19 cellular contexts compared by ENCODE assay signal in genomic region chr19:6680141-6680540, GRCh38. TPM values are rescaled to one million over a fixed set of nuclear protein-coding genes. Genes with fewer than 3 reads are reported as not detected.
DNase-seq lines count a peak whose midpoint lies in the region; ATAC-seq, FAIRE-seq and TF ChIP-seq lines count a peak whose summit lies in the region.
"Had no signal": no experiment of that assay in that cellular context is flagged by ENCODE, and none has a peak within 500 bp of the region (broad histone marks: within the 10 kb centered on the region; RNA-seq: fewer than 3 reads in every experiment).

No MANE protein-coding gene starts in this region.

- no peak overlapping the region for H3K4me3 Mint-ChIP-seq in activated naive CD4-positive, alpha-beta T cell treated with anti-CD3 and anti-CD28 coated beads, Interleukin-2, amount 50 U/mL, for 24 hours

- no TSS peak for BruUV-seq in K562 (replicated peaks; lab: Mats Ljungman, UMichigan)

- no peaks in the 10 kb centered on the region for H3K9me1 ChIP-seq in K562 (ENCODE audit: control insufficient read depth, insufficient read depth, low read length)

- peaks cover 49% of the 10 kb centered on the region for H3K4me1 Mint-ChIP-seq in activated naive CD4-positive, alpha-beta T cell treated with anti-CD3 and anti-CD28 coated beads, Interleukin-2, amount 50 U/mL, for 24 hours

- no peak for TF ChIP-seq CTCF in K562 (IDR thresholded peaks at IDR 0.05 in 2 of 3, conservative IDR thresholded peaks at IDR 0.05 in 1 of 3; ENCODE audit: insufficient read depth in 2 of 3, low read depth in 1 of 3, low read length in 3 of 3)
- TF ChIP-seq CTCF in spleen (IDR thresholded peaks at IDR 0.05 in 8 of 11, conservative IDR thresholded peaks at IDR 0.05 in 3 of 11), result no peak
- no peak for TF ChIP-seq CTCF in prostate gland (IDR thresholded peaks at IDR 0.05)

- H3K36me3 Mint-ChIP-seq in activated naive CD4-positive, alpha-beta T cell treated with anti-CD3 and anti-CD28 coated beads, Interleukin-2, amount 50 U/mL, for 24 hours, result no peaks in the 10 kb centered on the region
- H3K36me3 Mint-ChIP-seq in activated naive CD4-positive, alpha-beta T cell treated with anti-CD3 and anti-CD28 coated beads, Interleukin-2, amount 50 U/mL, for 72 hours, result peaks cover 0 to 21% of the 10 kb centered on the region in 2 donors

- WGBS in K562 (ENCODE audit: insufficient coverage, low coverage, missing lambda C conversion rate), result 58% methylated on average over 1 of the region's 1 CpG
- WGBS in spleen, 5 donors, result 92 to 100% (median 93%) methylated on average over 1 of the region's 1 CpG
- 93% methylated on average over 1 of the region's 1 CpG for WGBS in prostate gland

- CTCF ChIA-PET in K562 (lab: Yijun Ruan, JAX; ENCODE audit: low intra/inter-chr PET ratio), result no interaction called here

- H3K4me2 ChIP-seq in K562 (ENCODE audit: insufficient read depth, low read length), result no peak overlapping the region

- no peaks in the 10 kb centered on the region for H3K36me3 ChIP-seq in K562 (ENCODE audit: control insufficient read depth, insufficient read depth, low read length)
- no peaks in the 10 kb centered on the region for H3K36me3 ChIP-seq in spleen
- H3K36me3 ChIP-seq in prostate gland, result no peaks in the 10 kb centered on the region

- POLR2A ChIA-PET in K562 (lab: Yijun Ruan, JAX), result no interaction called here

- no peak for TF ChIP-seq POLR2A in K562 (conservative IDR thresholded peaks at IDR 0.05)
- no peak for TF ChIP-seq POLR2A in spleen (IDR thresholded peaks at IDR 0.05)
- no peak for TF ChIP-seq POLR2A in prostate gland (IDR thresholded peaks at IDR 0.05)

- no peak for TF ChIP-seq EP300 in K562 (IDR thresholded peaks at IDR 0.05; ENCODE audit: low read length)

- DNase-seq in activated naive CD4-positive, alpha-beta T cell treated with anti-CD3 and anti-CD28 coated beads, Interleukin-2, amount 50 U/mL, for 72 hours (ENCODE audit: low spot score in 2 of 2), result no peak
- DNase-seq in NCI-H2171 (lab: John Stamatoyannopoulos, UW) (peak; percentile 7), K562 (ENCODE audit: extremely low read depth in 1 of 4, low spot score in 3 of 4) (no peak), spleen (peak; percentile 22), prostate gland (ENCODE audit: low spot score) (no peak)
- DNase-seq: C1 segment of cervical spinal cord, COR-L47, IMR-90, NCI-H1048, NCI-H446, NCI-H748 treated with DMSO at 0.1 percent for 48 hours had no signal

- H4K20me1 ChIP-seq in K562 (replicated peaks; ENCODE audit: control insufficient read depth, insufficient read depth, low read length), result no peaks in the 10 kb centered on the region

- intact Hi-C loops in K562 (cut with micrococcal nuclease), result no loop called here
- intact Hi-C loops in spleen (cut with DNase I; ENCODE audit: low total_unique reads), result no loop called here
- intact Hi-C loops in prostate gland (cut with DNase I), result no loop called here

- no peaks in the 10 kb centered on the region for H3K27me3 Mint-ChIP-seq in activated naive CD4-positive, alpha-beta T cell treated with anti-CD3 and anti-CD28 coated beads, Interleukin-2, amount 50 U/mL, for 24 hours

- H3K4me1 ChIP-seq in K562 (replicated peaks in 1 of 2; ENCODE audit: control insufficient read depth in 2 of 2, insufficient read depth in 2 of 2, low read length in 2 of 2) (peaks cover 18 to 32% of the 10 kb centered on the region in 2 experiments), spleen (peaks cover 0 to 15% (median 4%) of the 10 kb centered on the region in 6 donors), prostate gland (replicated peaks) (no peaks in the 10 kb centered on the region)

- no peak overlapping the region for H3K9ac ChIP-seq in K562 (ENCODE audit: insufficient read depth in 1 of 2, low read depth in 2 of 2, low read length in 2 of 2)

- H3K27me3 ChIP-seq in K562 (ENCODE audit: control insufficient read depth in 2 of 2, insufficient read depth in 2 of 2, low read length in 2 of 2) (no peaks in the 10 kb centered on the region), spleen (replicated peaks in 1 of 7) (peaks cover 0 to under 1% (median 0%) of the 10 kb centered on the region in 7 donors), prostate gland (replicated peaks; ENCODE audit: insufficient read depth) (no peaks in the 10 kb centered on the region)

- peak overlapping the region; percentile 91 for H3K27ac Mint-ChIP-seq in activated naive CD4-positive, alpha-beta T cell treated with anti-CD3 and anti-CD28 coated beads, Interleukin-2, amount 50 U/mL, for 24 hours
- peak overlapping the region in 1 of 2 donors; percentile 77 for H3K27ac Mint-ChIP-seq in activated naive CD4-positive, alpha-beta T cell treated with anti-CD3 and anti-CD28 coated beads, Interleukin-2, amount 50 U/mL, for 72 hours

- no peak overlapping the region for H3K4me3 ChIP-seq in K562
- H3K4me3 ChIP-seq in spleen, result no peak overlapping the region
- H3K4me3 ChIP-seq in prostate gland, result no peak overlapping the region

- no peaks in the 10 kb centered on the region for H3K79me2 ChIP-seq in K562 (ENCODE audit: control insufficient read depth, insufficient read depth, low read length)

- no peaks in the 10 kb centered on the region for H3K9me3 Mint-ChIP-seq in activated naive CD4-positive, alpha-beta T cell treated with anti-CD3 and anti-CD28 coated beads, Interleukin-2, amount 50 U/mL, for 24 hours
- peaks cover 14 to 30% of the 10 kb centered on the region in 2 donors for H3K9me3 Mint-ChIP-seq in activated naive CD4-positive, alpha-beta T cell treated with anti-CD3 and anti-CD28 coated beads, Interleukin-2, amount 50 U/mL, for 72 hours

- in situ Hi-C loops in K562 (cut with MboI), result no loop called here

- no peak for ATAC-seq in activated naive CD4-positive, alpha-beta T cell treated with anti-CD3 and anti-CD28 coated beads, Interleukin-2, amount 50 U/mL, for 72 hours
- ATAC-seq in K562 (no peak), HG03439 (IDR thresholded peaks at IDR 0.05; ENCODE audit: unreplicated experiment) (no peak), GM19395 (IDR thresholded peaks at IDR 0.05; ENCODE audit: unreplicated experiment) (no peak)
- ATAC-seq: Panc1, Right ventricle myocardium inferior had no signal

- TF ChIP-seq RAD21 in K562 (CRISPR knock-in tag; conservative IDR thresholded peaks at IDR 0.05 in 1 of 2, IDR thresholded peaks at IDR 0.05 in 1 of 2), result no peak

- no peaks in the 10 kb centered on the region; the same call in none of the 2 replicates for H3K9me3 ChIP-seq in K562 (replicated peaks; ENCODE audit: control insufficient read depth, insufficient read depth, low read depth, low read length)
- peaks cover 0 to 6% (median 0%) of the 10 kb centered on the region in 8 donors for H3K9me3 ChIP-seq in spleen
- no peaks in the 10 kb centered on the region for H3K9me3 ChIP-seq in prostate gland

- no peak overlapping the region for H3K27ac ChIP-seq in K562 (ENCODE audit: extremely low read depth, low read depth, low read length)
- no peak overlapping the region for H3K27ac ChIP-seq in spleen
- H3K27ac ChIP-seq in prostate gland, result no peak overlapping the region

- H2AFZ ChIP-seq in K562 (ENCODE audit: low read depth, low read length), result no peak overlapping the region

- FAIRE-seq in K562 (lab: Jason Lieb, UNC), result no peak
- FAIRE-seq: A204.1, H54 had no signal

RNA-seq across cellular contexts. Expression of gene TNFSF14, which starts 10.2 kb away (rescaled TPM):
- 10 to 100 TPM; 24.9 to 25.3 TPM for total RNA-seq in activated naive CD4-positive, alpha-beta T cell treated with anti-CD3 and anti-CD28 coated beads, Interleukin-2, amount 50 U/mL, for 72 hours
- 0.26 and 0.42 TPM in 2 replicates for total RNA-seq in K562 (2011; cell fraction: chromatin; rRNA removed; ENCODE audit: low replicate concordance)
- 0.39 and 0.50 TPM in 2 replicates for total RNA-seq in K562 (2011; cell fraction: nucleolus; rRNA removed)
- total RNA-seq in K562 (2011; cell fraction: nucleoplasm; rRNA removed), result 0.15 and 0.76 TPM in 2 replicates
- total RNA-seq in K562 (2014; rRNA removed), result 0.08 TPM in 1 of 2 replicates, not detected in the other
- 0.04 and 0.06 TPM in 2 replicates for total RNA-seq in K562 (2014; rRNA removed; fragmentation: Illumina TruSeq; extraction: Trizol)
- 0.04 and 0.07 TPM in 2 replicates for total RNA-seq in K562 (2015; rRNA removed; fragmentation: Illumina TruSeq; extraction: Trizol)
- total RNA-seq in K562 (2021), result 0.20 and 0.42 TPM in 2 replicates
- 0.32 and 0.38 TPM in 2 replicates for polyA plus RNA-seq in K562 (2011; rRNA removed)
- polyA plus RNA-seq in K562 (2011; cell fraction: cytosol; rRNA removed), result 0.55 and 0.59 TPM in 2 replicates
- 0.27 and 0.34 TPM in 2 replicates for polyA plus RNA-seq in K562 (2011; cell fraction: nucleus; rRNA removed)
- polyA plus RNA-seq in K562 (2012), result 0.20 and 0.26 TPM in 2 replicates
- polyA plus RNA-seq in K562 (2014; fragmentation: Illumina TruSeq; extraction: Trizol), result 0.12 and 0.15 TPM in 2 replicates
- under 1 TPM; 0.01 to 0.04 TPM for polyA plus RNA-seq in K562 (2014; fragmentation: Nextera tagmentation; extraction: Ambion mirVana)
- not detected in 2 replicates for polyA plus RNA-seq in K562 (2014; rRNA removed)
- polyA minus RNA-seq in K562 (2011; rRNA and poly(A)+ RNA removed), result 0.74 and 0.87 TPM in 2 replicates
- 0.29 TPM in 1 of 2 replicates, not detected in the other for polyA minus RNA-seq in K562 (2011; cell fraction: cytosol; rRNA and poly(A)+ RNA removed)
- 0.11 and 0.13 TPM in 2 replicates for polyA minus RNA-seq in K562 (2011; cell fraction: nucleus; rRNA and poly(A)+ RNA removed)
- 10 to 100 TPM in 2 of 7 donors, 1 to 10 TPM in 5; 5.2 to 10.6 (median 8.2) TPM for total RNA-seq in spleen
- polyA plus RNA-seq in spleen, result 1 to 10 TPM in 2 of 3 donors, under 1 TPM in 1; 0.41 to 1.6 (median 1.1) TPM
- under 1 TPM; 0.34 to 0.55 TPM for total RNA-seq in prostate gland
- total RNA-seq: IMR-90, LHCN-M2 had no signal
- polyA plus RNA-seq: IMR-90 had no signal

RNA-seq across cellular contexts. Expression of gene C3, which starts 40.3 kb away (rescaled TPM):
- under 1 TPM; 0.54 to 0.84 TPM for total RNA-seq in activated naive CD4-positive, alpha-beta T cell treated with anti-CD3 and anti-CD28 coated beads, Interleukin-2, amount 50 U/mL, for 72 hours
- total RNA-seq in K562 (2011; cell fraction: chromatin; rRNA removed; ENCODE audit: low replicate concordance), result 19.5 and 33.3 TPM in 2 replicates
- 14.5 and 17.5 TPM in 2 replicates for total RNA-seq in K562 (2011; cell fraction: nucleolus; rRNA removed)
- 15.2 and 15.6 TPM in 2 replicates for total RNA-seq in K562 (2011; cell fraction: nucleoplasm; rRNA removed)
- total RNA-seq in K562 (2014; rRNA removed), result 0.59 and 2.0 TPM in 2 replicates
- total RNA-seq in K562 (2014; rRNA removed; fragmentation: Illumina TruSeq; extraction: Trizol), result 1.1 and 1.5 TPM in 2 replicates
- total RNA-seq in K562 (2015; rRNA removed; fragmentation: Illumina TruSeq; extraction: Trizol), result 2.1 and 2.2 TPM in 2 replicates
- 8.0 and 10.6 TPM in 2 replicates for total RNA-seq in K562 (2021)
- 9.1 and 40.9 TPM in 2 replicates for polyA plus RNA-seq in K562 (2011; rRNA removed)
- 9.2 and 36.7 TPM in 2 replicates for polyA plus RNA-seq in K562 (2011; cell fraction: cytosol; rRNA removed)
- 23.7 and 50.5 TPM in 2 replicates for polyA plus RNA-seq in K562 (2011; cell fraction: nucleus; rRNA removed)
- 7.4 and 20.1 TPM in 2 replicates for polyA plus RNA-seq in K562 (2012)
- polyA plus RNA-seq in K562 (2014; fragmentation: Illumina TruSeq; extraction: Trizol), result 2.4 and 4.3 TPM in 2 replicates
- polyA plus RNA-seq in K562 (2014; fragmentation: Nextera tagmentation; extraction: Ambion mirVana), result 1 to 10 TPM; 1.2 to 2.2 TPM
- 2.5 and 5.4 TPM in 2 replicates for polyA plus RNA-seq in K562 (2014; rRNA removed)
- polyA minus RNA-seq in K562 (2011; rRNA and poly(A)+ RNA removed), result 6.5 and 24.5 TPM in 2 replicates
- 23.9 and 64.6 TPM in 2 replicates for polyA minus RNA-seq in K562 (2011; cell fraction: cytosol; rRNA and poly(A)+ RNA removed)
- polyA minus RNA-seq in K562 (2011; cell fraction: nucleus; rRNA and poly(A)+ RNA removed), result 16.2 and 39.1 TPM in 2 replicates
- 10 to 100 TPM in 4 of 7 donors, 1 to 10 TPM in 3; 5.8 to 68.1 (median 19.7) TPM for total RNA-seq in spleen
- polyA plus RNA-seq in spleen, result 100 to 1,000 TPM in 1 of 3 donors, 10 to 100 TPM in 2; 31.0 to 182 (median 34.1) TPM
- total RNA-seq in prostate gland, result 100 to 1,000 TPM in 1 of 2 donors, 10 to 100 TPM in 1; 95.1 to 165 TPM
- total RNA-seq: IMR-90 had no signal

RNA-seq across cellular contexts. Expression of gene GPR108, which starts 57.2 kb away (rescaled TPM):
- total RNA-seq in activated naive CD4-positive, alpha-beta T cell treated with anti-CD3 and anti-CD28 coated beads, Interleukin-2, amount 50 U/mL, for 72 hours, result 10 to 100 TPM; 45.4 to 91.8 TPM
- total RNA-seq in K562 (2011; cell fraction: chromatin; rRNA removed; ENCODE audit: low replicate concordance), result 45.9 and 112 TPM in 2 replicates
- total RNA-seq in K562 (2011; cell fraction: nucleolus; rRNA removed), result 96.6 and 107 TPM in 2 replicates
- total RNA-seq in K562 (2011; cell fraction: nucleoplasm; rRNA removed), result 72.1 and 74.9 TPM in 2 replicates
- 23.8 and 33.5 TPM in 2 replicates for total RNA-seq in K562 (2014; rRNA removed)
- 12.3 and 16.4 TPM in 2 replicates for total RNA-seq in K562 (2014; rRNA removed; fragmentation: Illumina TruSeq; extraction: Trizol)
- 21.9 and 24.4 TPM in 2 replicates for total RNA-seq in K562 (2015; rRNA removed; fragmentation: Illumina TruSeq; extraction: Trizol)
- 31.1 and 33.1 TPM in 2 replicates for total RNA-seq in K562 (2021)
- polyA plus RNA-seq in K562 (2011; rRNA removed), result 29.8 and 46.5 TPM in 2 replicates
- polyA plus RNA-seq in K562 (2011; cell fraction: cytosol; rRNA removed), result 43.8 and 51.1 TPM in 2 replicates
- 180 and 195 TPM in 2 replicates for polyA plus RNA-seq in K562 (2011; cell fraction: nucleus; rRNA removed)
- polyA plus RNA-seq in K562 (2012), result 29.9 and 65.7 TPM in 2 replicates
- 32.3 and 33.2 TPM in 2 replicates for polyA plus RNA-seq in K562 (2014; fragmentation: Illumina TruSeq; extraction: Trizol)
- polyA plus RNA-seq in K562 (2014; fragmentation: Nextera tagmentation; extraction: Ambion mirVana), result 1 to 10 TPM; 2.4 to 6.1 TPM
- polyA plus RNA-seq in K562 (2014; rRNA removed), result 32.9 and 36.4 TPM in 2 replicates
- 22.3 and 35.9 TPM in 2 replicates for polyA minus RNA-seq in K562 (2011; rRNA and poly(A)+ RNA removed)
- polyA minus RNA-seq in K562 (2011; cell fraction: cytosol; rRNA and poly(A)+ RNA removed), result 21.0 and 22.6 TPM in 2 replicates
- 18.7 and 34.9 TPM in 2 replicates for polyA minus RNA-seq in K562 (2011; cell fraction: nucleus; rRNA and poly(A)+ RNA removed)
- total RNA-seq in spleen, result 10 to 100 TPM; 35.4 to 75.0 (median 56.0) TPM
- 100 to 1,000 TPM in 1 of 3 donors, 10 to 100 TPM in 2; 66.9 to 102 (median 91.8) TPM for polyA plus RNA-seq in spleen
- 10 to 100 TPM; 62.7 to 98.0 TPM for total RNA-seq in prostate gland

RNA-seq across cellular contexts. Expression of gene TRIP10, which starts 59.3 kb away (rescaled TPM):
- total RNA-seq in activated naive CD4-positive, alpha-beta T cell treated with anti-CD3 and anti-CD28 coated beads, Interleukin-2, amount 50 U/mL, for 72 hours, result 100 to 1,000 TPM in 1 of 2 donors, 10 to 100 TPM in 1; 47.1 to 109 TPM
- 67.3 and 119 TPM in 2 replicates for total RNA-seq in K562 (2011; cell fraction: chromatin; rRNA removed; ENCODE audit: low replicate concordance)
- 65.3 and 66.5 TPM in 2 replicates for total RNA-seq in K562 (2011; cell fraction: nucleolus; rRNA removed)
- 53.5 and 66.7 TPM in 2 replicates for total RNA-seq in K562 (2011; cell fraction: nucleoplasm; rRNA removed)
- total RNA-seq in K562 (2014; rRNA removed) (57.4 and 61.8 TPM in 2 replicates), K562 (2014; rRNA removed; fragmentation: Illumina TruSeq; extraction: Trizol) (23.6 and 29.4 TPM in 2 replicates), K562 (2015; rRNA removed; fragmentation: Illumina TruSeq; extraction: Trizol) (34.6 and 36.1 TPM in 2 replicates), K562 (2021) (59.1 and 63.2 TPM in 2 replicates), spleen (10 to 100 TPM; 25.4 to 50.3 (median 32.1) TPM), prostate gland (10 to 100 TPM; 37.0 to 74.2 TPM)
- polyA plus RNA-seq in K562 (2011; rRNA removed) (29.1 and 39.3 TPM in 2 replicates), K562 (2014; fragmentation: Illumina TruSeq; extraction: Trizol) (56.2 and 56.7 TPM in 2 replicates), K562 (2014; fragmentation: Nextera tagmentation; extraction: Ambion mirVana) (1 to 10 TPM; 1.2 to 2.7 TPM), K562 (2014; rRNA removed) (66.6 and 66.8 TPM in 2 replicates), spleen (10 to 100 TPM; 17.2 to 58.2 (median 36.1) TPM)
- 22.8 and 30.6 TPM in 2 replicates for polyA plus RNA-seq in K562 (2011; cell fraction: cytosol; rRNA removed)
- polyA plus RNA-seq in K562 (2011; cell fraction: nucleus; rRNA removed), result 113 and 133 TPM in 2 replicates
- polyA plus RNA-seq in K562 (2012), result 47.5 and 50.8 TPM in 2 replicates
- 17.1 and 20.3 TPM in 2 replicates for polyA minus RNA-seq in K562 (2011; rRNA and poly(A)+ RNA removed)
- 18.3 and 21.0 TPM in 2 replicates for polyA minus RNA-seq in K562 (2011; cell fraction: cytosol; rRNA and poly(A)+ RNA removed)
- 21.3 and 30.1 TPM in 2 replicates for polyA minus RNA-seq in K562 (2011; cell fraction: nucleus; rRNA and poly(A)+ RNA removed)

Comparison
In these comparisons a context has a peak if more than half of its experiments do, and no peak if none do; other contexts are left out.
1. DNase-seq: peak in NCI-H2171 (single experiment) and spleen (single experiment); none in activated naive CD4-positive, alpha-beta T cell treated with anti-CD3 and anti-CD28 coated beads, Interleukin-2, amount 50 U/mL, for 72 hours (0 of 2), K562 (0 of 4) and prostate gland (single experiment).